ENCODE assay signal across 12 cellular contexts in the genomic region with DNA sequence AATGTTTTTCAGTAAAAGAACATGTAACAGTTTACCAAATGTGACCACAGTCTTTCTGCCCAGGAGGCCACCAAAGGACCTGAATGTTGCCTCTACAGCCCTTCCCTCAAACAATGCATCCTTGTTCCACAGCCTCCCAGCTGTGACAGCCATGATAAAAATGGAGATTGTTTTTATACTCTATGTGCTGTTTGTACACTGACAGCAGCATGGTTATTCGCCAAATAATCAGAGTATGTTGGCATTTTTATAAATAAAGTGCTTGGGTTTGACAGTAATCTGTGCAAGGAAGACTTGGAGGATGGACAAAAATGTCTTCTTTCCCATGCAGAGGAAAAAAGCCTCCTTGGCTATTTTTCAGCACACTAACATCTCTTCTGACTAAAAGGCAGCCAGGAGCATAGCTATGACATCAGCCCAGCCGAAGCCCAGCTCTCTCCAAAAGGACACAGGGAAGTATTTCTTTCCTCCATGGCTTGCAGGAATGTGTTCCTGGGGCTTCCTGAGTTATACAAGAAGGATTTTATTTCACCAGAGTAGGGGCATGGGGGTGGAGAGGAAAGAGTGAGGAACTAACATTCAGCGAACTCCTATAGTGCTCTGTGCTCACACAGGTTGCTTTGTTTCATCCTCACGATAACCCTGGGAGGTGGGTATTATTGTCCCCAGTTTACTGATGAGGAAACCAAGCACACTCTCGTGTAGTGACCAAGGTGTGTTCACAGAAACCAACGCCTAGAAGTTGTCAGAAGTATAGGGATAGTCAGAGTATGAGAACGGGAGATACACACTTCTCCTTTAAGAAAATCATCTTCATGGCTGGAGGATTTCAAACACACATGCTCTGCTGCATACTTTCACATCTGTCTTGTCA.
A peak's percentile ranks its signal among the peaks of the same experiment; 100 is the strongest.
DNase-seq lines count a peak whose midpoint lies in the region; ATAC-seq, FAIRE-seq and TF ChIP-seq lines count a peak whose summit lies in the region.
"Had no signal": no experiment of that assay in that cellular context is flagged by ENCODE, and none has a peak within 500 bp of the region (broad histone marks: within the 10 kb centered on the region; RNA-seq: fewer than 3 reads in every experiment).

No MANE protein-coding gene starts in this region.

- peak overlapping the region in 1 of 2 donors; percentile 34 for H3K27ac ChIP-seq in coronary artery

- no peaks in the 10 kb centered on the region for H3K9me3 Mint-ChIP-seq in activated T-helper 17 cell treated with anti-CD3 and anti-CD28 coated beads, Interleukin-2, amount 50 U/mL, for 72 hours

- H3K27ac Mint-ChIP-seq in activated T-helper 17 cell treated with anti-CD3 and anti-CD28 coated beads, Interleukin-2, amount 50 U/mL, for 72 hours, result no peak overlapping the region
- H3K27ac Mint-ChIP-seq: T-cell had no signal

- peak; percentile 38 for FAIRE-seq in H54 (lab: Jason Lieb, UNC)

- H3K27me3 Mint-ChIP-seq in activated T-helper 17 cell treated with anti-CD3 and anti-CD28 coated beads, Interleukin-2, amount 50 U/mL, for 72 hours, result peaks cover 3% of the 10 kb centered on the region

- TF ChIP-seq POLR2A in H54 (IDR thresholded peaks at IDR 0.05; ENCODE audit: low read depth, low read length), result no peak

- no peak for DNase-seq in H54 (ENCODE audit: insufficient read length, low spot score)
- no peak for DNase-seq in coronary artery (ENCODE audit: low spot score)
- peak; percentile 56 for DNase-seq in inferior parietal cortex (ENCODE audit: extremely low spot score)
- peak; percentile 72 for DNase-seq in renal cortical epithelial cell (ENCODE audit: low read depth)
- DNase-seq in activated CD4-positive, alpha-beta T cell treated with anti-CD3 and anti-CD28 coated beads for 4 hours, result no peak
- DNase-seq: cortex of kidney; NCI-H524 treated with DMSO at 0.1 percent for 48 hours; stimulated activated naive CD8-positive, alpha-beta T cell treated with anti-CD3 and anti-CD28 coated beads, Interleukin-15, Interleukin-2, amounts not matched to agents 100 U/mL and 50 U/mL, for 24 hours; T-cell had no signal

- H3K4me3 Mint-ChIP-seq in activated T-helper 17 cell treated with anti-CD3 and anti-CD28 coated beads, Interleukin-2, amount 50 U/mL, for 72 hours, result no peak overlapping the region
- H3K4me3 Mint-ChIP-seq: T-cell had no signal

- H3K4me3 ChIP-seq in coronary artery, result peak overlapping the region; percentile 32

- ATAC-seq in GM21447 (IDR thresholded peaks at IDR 0.05; ENCODE audit: unreplicated experiment) (no peak), HG03460 (IDR thresholded peaks at IDR 0.05; ENCODE audit: unreplicated experiment) (no peak)
- ATAC-seq in activated T-helper 17 cell treated with anti-CD3 and anti-CD28 coated beads, Interleukin-2, amount 50 U/mL, for 72 hours (replicated peaks), result no peak
- ATAC-seq: stimulated activated naive CD8-positive, alpha-beta T cell treated with anti-CD3 and anti-CD28 coated beads, Interleukin-15, Interleukin-2, amounts not matched to agents 100 U/mL and 50 U/mL, for 24 hours; T-cell had no signal

- no peaks in the 10 kb centered on the region for H3K36me3 Mint-ChIP-seq in activated T-helper 17 cell treated with anti-CD3 and anti-CD28 coated beads, Interleukin-2, amount 50 U/mL, for 72 hours (ENCODE audit: low read depth)
- H3K36me3 Mint-ChIP-seq: T-cell had no signal

- no peaks in the 10 kb centered on the region for H3K4me1 Mint-ChIP-seq in activated T-helper 17 cell treated with anti-CD3 and anti-CD28 coated beads, Interleukin-2, amount 50 U/mL, for 72 hours
- H3K4me1 Mint-ChIP-seq: T-cell had no signal

- no peak for TF ChIP-seq CTCF in coronary artery (IDR thresholded peaks at IDR 0.05)

Comparison
In these comparisons a context has a peak if more than half of its experiments do, and no peak if none do; other contexts are left out.
1. DNase-seq: peak in inferior parietal cortex (single experiment) and renal cortical epithelial cell (single experiment); none in H54 (single experiment), coronary artery (single experiment) and activated CD4-positive, alpha-beta T cell treated with anti-CD3 and anti-CD28 coated beads for 4 hours (0 of 2).